In the genomic region with DNA sequence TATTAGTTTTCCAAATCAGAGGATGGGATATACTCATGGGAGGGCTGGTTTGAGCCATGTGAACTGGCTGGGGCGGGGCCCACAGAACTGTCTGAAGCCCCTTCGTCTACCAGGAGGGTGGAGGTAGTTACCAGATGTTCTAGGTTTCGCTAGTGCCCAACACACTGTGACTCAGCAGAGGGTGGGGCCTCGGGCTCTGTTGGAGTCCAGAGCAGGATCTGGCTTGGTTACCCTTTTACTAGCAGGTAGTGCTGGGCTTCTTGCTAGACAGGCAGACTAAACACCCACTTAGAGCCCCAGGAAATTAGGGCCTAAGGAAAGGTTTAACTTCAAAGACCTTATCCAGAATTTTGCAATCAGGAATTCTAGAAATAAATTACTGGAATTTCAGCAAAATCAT, we compare ENCODE assay signal across 14 cellular contexts. TPM values are rescaled to one million over a fixed set of nuclear protein-coding genes. Genes with fewer than 3 reads are reported as not detected.
DNase-seq lines count a peak whose midpoint lies in the region; ATAC-seq and TF ChIP-seq lines count a peak whose summit lies in the region.
"Had no signal": no experiment of that assay in that cellular context is flagged by ENCODE, and none has a peak within 500 bp of the region (broad histone marks: within the 10 kb centered on the region; RNA-seq: fewer than 3 reads in every experiment).

No MANE protein-coding gene starts in this region.

- ATAC-seq in foreskin keratinocyte: peak; percentile 85
- no peak for ATAC-seq in HG02642 (IDR thresholded peaks at IDR 0.05; ENCODE audit: poor library complexity, unreplicated experiment)
- no peak for ATAC-seq in GM21515 (IDR thresholded peaks at IDR 0.05; ENCODE audit: unreplicated experiment)
- ATAC-seq: left colon had no signal

- H3K27ac ChIP-seq in foreskin keratinocyte: no peak overlapping the region
- H3K27ac ChIP-seq: neutrophil had no signal

- TF ChIP-seq CTCF in foreskin keratinocyte (conservative IDR thresholded peaks at IDR 0.05): no peak

- H3K27me3 ChIP-seq in foreskin keratinocyte: no peaks in the 10 kb centered on the region
- H3K27me3 ChIP-seq: neutrophil had no signal

- H3K4me1 ChIP-seq in foreskin keratinocyte: no peaks in the 10 kb centered on the region

- peak; percentile 22 for DNase-seq in AG20443 (ENCODE audit: low spot score)
- DNase-seq in H4 (ENCODE audit: low spot score): peak; percentile 39
- DNase-seq in RPMI7951 (ENCODE audit: low read depth): peak; percentile 56
- DNase-seq in foreskin keratinocyte: peak in 1 of 2 donors; percentile 25
- DNase-seq in inferior parietal cortex (ENCODE audit: extremely low spot score): no peak
- no peak for DNase-seq in activated effector memory CD4-positive, alpha-beta T cell treated with anti-CD3 and anti-CD28 coated beads, Interleukin-2, amount 50 U/mL, for 16 hours
- DNase-seq: activated T-cell treated with anti-CD3 and anti-CD28 coated beads for 4 hours; AML-193; left colon; NCI-H187 treated with DMSO at 0.1 percent for 48 hours; stimulated activated CD4-positive, alpha-beta T cell treated with anti-CD3 and anti-CD28 coated beads, Interleukin-2, amount 100 ng/mL, for 24 hours had no signal

RNA-seq across cellular contexts. Expression of a gene that starts 56.2 kb away (rescaled TPM):
- total RNA-seq in H4 (2014; rRNA removed; shearing (Covaris generic)): 0.16 and 1.2 TPM in 2 replicates
- total RNA-seq in RPMI7951 (2014; rRNA removed; shearing (Covaris generic)): 35.4 and 35.6 TPM in 2 replicates
- total RNA-seq in foreskin keratinocyte: not detected in 2 replicates
- not detected in 2 replicates for polyA plus RNA-seq in foreskin keratinocyte

Comparison
In these comparisons a context has a peak if more than half of its experiments do, and no peak if none do; other contexts are left out.
1. DNase-seq: peak in AG20443 (single experiment), H4 (single experiment) and RPMI7951 (single experiment); none in inferior parietal cortex (single experiment) and activated effector memory CD4-positive, alpha-beta T cell treated with anti-CD3 and anti-CD28 coated beads, Interleukin-2, amount 50 U/mL, for 16 hours (single experiment).
2. RNA of a gene that starts 56.2 kb away (total RNA-seq): 35.4 to 35.6 TPM in RPMI7951; 0.16 to 1.2 TPM in H4 and not detected in foreskin keratinocyte; every median in the first group is over 10 times any median in the second.